1 cellular context compared by ENCODE assay signal in the genomic region with DNA sequence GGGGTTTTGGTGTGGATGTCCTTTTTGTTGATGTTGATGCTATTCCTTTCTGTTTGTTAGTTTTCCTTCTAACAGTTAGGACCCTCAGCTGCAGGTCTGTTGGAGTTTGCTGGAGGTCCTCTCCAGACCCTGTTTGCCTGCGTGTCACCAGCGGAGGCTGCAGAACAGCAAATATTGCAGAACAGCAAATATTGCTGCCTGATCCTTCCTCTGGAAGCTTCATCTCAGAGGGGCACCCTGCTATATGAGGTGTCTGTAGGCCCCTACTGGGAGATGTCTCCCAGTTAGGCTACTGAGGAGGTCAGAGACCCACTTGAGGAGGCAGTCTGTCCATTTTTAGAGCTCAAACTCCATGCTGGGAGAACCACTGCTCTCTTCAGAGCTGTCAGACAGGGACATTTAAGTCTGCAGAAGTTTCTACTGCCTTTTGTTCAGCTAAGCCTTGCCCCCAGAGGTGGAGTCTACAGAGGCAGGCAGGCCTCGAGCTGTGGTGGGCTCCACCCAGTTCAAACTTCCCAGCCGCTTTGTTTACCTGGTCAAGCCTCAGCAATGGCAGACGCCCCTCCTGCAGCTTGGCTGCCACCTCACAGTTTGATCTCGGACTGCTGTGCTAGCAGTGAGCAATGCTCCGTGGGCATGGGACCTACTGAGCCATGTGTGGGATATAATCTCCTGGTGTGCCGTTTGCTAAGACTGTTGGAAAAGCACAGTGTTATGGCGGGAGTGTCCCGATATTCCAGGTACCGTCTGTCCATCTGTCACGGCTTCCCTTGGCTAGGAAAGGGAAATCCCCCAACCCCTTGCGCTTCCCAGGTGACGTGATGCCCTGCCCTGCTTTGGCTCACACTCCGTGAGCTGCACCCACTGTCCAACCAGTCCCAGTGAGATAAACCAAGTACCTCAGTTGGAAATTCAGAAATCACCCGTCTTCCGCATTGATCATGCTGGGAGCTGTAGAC.
TF ChIP-seq lines count a peak whose summit lies in the region.
"Not testable (repeated sequence)": the region's sequence is repeated elsewhere in the genome, so short reads cannot be mapped to it uniquely, and the experiment has no call there.

No MANE protein-coding gene starts in this region.

TF ChIP-seq in HepG2, 621 proteins besides CTCF, POLR2A, EP300 and RAD21 (continued from another document and continues in another):
- TF ChIP-seq AHDC1 (CRISPR knock-in tag; IDR thresholded peaks at IDR 0.05; ENCODE audit: borderline replicate concordance): peak; percentile 18; the same call in 1 of the 2 replicates
- 0 out of 2 replicates have a peak, but pooled peaks have one; percentile 66 for TF ChIP-seq ZNF557 (CRISPR knock-in tag; IDR thresholded peaks at IDR 0.05)
- TF ChIP-seq ZNF354B (CRISPR knock-in tag; IDR thresholded peaks at IDR 0.05): 0 out of 2 replicates have a peak, but pooled peaks have one; percentile 36
- 0 out of 2 replicates have a peak, but pooled peaks have one; percentile 9 for TF ChIP-seq TFE3 (CRISPR knock-in tag; IDR thresholded peaks at IDR 0.05)
- peak; percentile 40; the same call in 1 of the 2 replicates for TF ChIP-seq HOXD1 (CRISPR knock-in tag; IDR thresholded peaks at IDR 0.05)
- peak; percentile 44; the same call in 1 of the 2 replicates for TF ChIP-seq PITX1 (CRISPR knock-in tag; IDR thresholded peaks at IDR 0.05)
- TF ChIP-seq ZFP41 (CRISPR knock-in tag; IDR thresholded peaks at IDR 0.05; ENCODE audit: borderline replicate concordance): peak; percentile 21; the same call in 1 of the 2 replicates
- TF ChIP-seq, protein P1, sequence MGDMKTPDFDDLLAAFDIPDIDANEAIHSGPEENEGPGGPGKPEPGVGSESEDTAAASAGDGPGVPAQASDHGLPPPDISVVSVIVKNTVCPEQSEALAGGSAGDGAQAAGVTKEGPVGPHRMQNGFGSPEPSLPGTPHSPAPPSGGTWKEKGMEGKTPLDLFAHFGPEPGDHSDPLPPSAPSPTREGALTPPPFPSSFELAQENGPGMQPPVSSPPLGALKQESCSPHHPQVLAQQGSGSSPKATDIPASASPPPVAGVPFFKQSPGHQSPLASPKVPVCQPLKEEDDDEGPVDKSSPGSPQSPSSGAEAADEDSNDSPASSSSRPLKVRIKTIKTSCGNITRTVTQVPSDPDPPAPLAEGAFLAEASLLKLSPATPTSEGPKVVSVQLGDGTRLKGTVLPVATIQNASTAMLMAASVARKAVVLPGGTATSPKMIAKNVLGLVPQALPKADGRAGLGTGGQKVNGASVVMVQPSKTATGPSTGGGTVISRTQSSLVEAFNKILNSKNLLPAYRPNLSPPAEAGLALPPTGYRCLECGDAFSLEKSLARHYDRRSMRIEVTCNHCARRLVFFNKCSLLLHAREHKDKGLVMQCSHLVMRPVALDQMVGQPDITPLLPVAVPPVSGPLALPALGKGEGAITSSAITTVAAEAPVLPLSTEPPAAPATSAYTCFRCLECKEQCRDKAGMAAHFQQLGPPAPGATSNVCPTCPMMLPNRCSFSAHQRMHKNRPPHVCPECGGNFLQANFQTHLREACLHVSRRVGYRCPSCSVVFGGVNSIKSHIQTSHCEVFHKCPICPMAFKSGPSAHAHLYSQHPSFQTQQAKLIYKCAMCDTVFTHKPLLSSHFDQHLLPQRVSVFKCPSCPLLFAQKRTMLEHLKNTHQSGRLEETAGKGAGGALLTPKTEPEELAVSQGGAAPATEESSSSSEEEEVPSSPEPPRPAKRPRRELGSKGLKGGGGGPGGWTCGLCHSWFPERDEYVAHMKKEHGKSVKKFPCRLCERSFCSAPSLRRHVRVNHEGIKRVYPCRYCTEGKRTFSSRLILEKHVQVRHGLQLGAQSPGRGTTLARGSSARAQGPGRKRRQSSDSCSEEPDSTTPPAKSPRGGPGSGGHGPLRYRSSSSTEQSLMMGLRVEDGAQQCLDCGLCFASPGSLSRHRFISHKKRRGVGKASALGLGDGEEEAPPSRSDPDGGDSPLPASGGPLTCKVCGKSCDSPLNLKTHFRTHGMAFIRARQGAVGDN (CRISPR knock-in tag; IDR thresholded peaks at IDR 0.05): peak; percentile 91
- TF ChIP-seq SALL1 (CRISPR knock-in tag; IDR thresholded peaks at IDR 0.05): peak; percentile 75
- TF ChIP-seq ZNF451 (CRISPR knock-in tag; IDR thresholded peaks at IDR 0.05): peak; percentile 27; the same call in 1 of the 2 replicates
- TF ChIP-seq, protein P2, sequence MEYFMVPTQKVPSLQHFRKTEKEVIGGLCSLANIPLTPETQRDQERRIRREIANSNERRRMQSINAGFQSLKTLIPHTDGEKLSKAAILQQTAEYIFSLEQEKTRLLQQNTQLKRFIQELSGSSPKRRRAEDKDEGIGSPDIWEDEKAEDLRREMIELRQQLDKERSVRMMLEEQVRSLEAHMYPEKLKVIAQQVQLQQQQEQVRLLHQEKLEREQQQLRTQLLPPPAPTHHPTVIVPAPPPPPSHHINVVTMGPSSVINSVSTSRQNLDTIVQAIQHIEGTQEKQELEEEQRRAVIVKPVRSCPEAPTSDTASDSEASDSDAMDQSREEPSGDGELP (IDR thresholded peaks at IDR 0.05; ENCODE audit: borderline replicate concordance, low read depth): peak; percentile 8; the same call in 1 of the 2 replicates
- TF ChIP-seq, protein P3, sequence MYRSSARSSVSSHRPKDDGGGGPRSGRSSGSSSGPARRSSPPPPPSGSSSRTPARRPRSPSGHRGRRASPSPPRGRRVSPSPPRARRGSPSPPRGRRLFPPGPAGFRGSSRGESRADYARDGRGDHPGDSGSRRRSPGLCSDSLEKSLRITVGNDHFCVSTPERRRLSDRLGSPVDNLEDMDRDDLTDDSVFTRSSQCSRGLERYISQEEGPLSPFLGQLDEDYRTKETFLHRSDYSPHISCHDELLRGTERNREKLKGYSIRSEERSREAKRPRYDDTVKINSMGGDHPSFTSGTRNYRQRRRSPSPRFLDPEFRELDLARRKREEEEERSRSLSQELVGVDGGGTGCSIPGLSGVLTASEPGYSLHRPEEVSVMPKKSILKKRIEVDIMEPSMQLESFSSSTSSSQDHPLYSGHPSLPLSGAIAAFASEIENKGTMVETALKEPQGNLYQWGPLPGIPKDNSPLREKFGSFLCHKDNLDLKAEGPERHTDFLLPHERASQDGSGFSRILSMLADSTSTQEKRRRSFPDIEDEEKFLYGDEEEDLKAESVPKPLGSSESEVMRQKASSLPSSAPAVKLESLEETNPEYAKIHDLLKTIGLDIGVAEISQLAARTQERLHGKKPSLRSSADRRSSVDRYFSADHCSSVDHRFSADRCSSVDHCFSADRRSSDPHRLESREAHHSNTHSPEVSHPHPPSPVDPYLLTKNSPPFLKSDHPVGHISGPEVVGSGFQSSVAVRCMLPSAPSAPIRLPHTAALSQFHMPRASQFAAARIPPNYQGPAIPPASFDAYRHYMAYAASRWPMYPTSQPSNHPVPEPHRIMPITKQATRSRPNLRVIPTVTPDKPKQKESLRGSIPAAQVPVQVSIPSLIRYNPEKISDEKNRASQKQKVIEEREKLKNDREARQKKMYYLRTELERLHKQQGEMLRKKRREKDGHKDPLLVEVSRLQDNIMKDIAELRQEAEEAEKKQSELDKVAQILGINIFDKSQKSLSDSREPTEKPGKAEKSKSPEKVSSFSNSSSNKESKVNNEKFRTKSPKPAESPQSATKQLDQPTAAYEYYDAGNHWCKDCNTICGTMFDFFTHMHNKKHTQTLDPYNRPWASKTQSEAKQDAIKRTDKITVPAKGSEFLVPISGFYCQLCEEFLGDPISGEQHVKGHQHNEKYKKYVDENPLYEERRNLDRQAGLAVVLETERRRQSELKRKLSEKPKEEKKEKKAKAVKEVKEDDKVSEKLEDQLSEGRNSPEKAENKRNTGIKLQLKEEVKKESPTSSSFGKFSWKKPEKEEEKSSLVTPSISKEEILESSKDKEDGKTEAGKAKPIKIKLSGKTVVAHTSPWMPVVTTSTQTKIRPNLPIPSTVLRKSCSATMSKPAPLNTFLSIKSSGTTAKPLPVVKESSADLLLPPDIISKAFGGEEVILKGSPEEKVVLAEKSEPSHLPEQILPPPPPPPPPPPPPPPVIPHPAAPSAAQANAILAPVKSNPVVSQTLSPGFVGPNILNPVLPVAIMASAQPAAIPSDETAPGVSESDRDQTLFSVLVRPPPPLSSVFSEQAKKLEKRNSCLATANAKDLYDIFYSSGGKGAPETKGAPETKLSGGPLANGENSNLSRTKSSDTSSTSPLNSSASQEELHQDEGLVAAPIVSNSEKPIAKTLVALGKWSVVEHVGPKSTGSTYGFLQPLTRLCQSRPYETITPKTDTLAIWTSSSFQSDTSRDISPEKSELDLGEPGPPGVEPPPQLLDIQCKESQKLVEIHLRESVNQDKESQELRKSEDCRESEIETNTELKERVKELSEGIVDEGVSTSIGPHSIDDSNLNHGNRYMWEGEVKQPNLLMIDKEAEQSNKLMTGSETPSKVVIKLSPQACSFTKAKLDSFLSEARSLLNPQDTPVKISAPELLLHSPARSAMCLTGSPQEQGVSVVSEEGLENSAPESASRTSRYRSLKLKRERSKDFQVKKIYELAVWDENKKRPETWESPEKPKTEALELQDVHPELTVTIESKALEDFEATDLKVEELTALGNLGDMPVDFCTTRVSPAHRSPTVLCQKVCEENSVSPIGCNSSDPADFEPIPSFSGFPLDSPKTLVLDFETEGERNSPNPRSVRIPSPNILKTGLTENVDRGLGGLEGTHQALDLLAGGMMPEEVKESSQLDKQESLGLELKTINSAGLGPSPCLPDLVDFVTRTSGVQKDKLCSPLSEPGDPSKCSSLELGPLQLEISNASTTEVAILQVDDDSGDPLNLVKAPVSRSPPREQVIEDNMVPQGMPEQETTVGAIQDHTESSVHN (CRISPR knock-in tag; IDR thresholded peaks at IDR 0.05): peak; percentile 29; the same call in 1 of the 2 replicates
- peak; percentile 49; the same call in 1 of the 2 replicates for TF ChIP-seq PAX8 (CRISPR knock-in tag; IDR thresholded peaks at IDR 0.05; ENCODE audit: borderline replicate concordance)
- TF ChIP-seq ZNF547 (CRISPR knock-in tag; IDR thresholded peaks at IDR 0.05): peak; percentile 38; the same call in 1 of the 2 replicates
- not testable (repeated sequence) for TF ChIP-seq LCORL (IDR thresholded peaks at IDR 0.05)
- peak; percentile 46; the same call in 1 of the 2 replicates for TF ChIP-seq LCORL (CRISPR knock-in tag; IDR thresholded peaks at IDR 0.05)
- TF ChIP-seq, protein P4, sequence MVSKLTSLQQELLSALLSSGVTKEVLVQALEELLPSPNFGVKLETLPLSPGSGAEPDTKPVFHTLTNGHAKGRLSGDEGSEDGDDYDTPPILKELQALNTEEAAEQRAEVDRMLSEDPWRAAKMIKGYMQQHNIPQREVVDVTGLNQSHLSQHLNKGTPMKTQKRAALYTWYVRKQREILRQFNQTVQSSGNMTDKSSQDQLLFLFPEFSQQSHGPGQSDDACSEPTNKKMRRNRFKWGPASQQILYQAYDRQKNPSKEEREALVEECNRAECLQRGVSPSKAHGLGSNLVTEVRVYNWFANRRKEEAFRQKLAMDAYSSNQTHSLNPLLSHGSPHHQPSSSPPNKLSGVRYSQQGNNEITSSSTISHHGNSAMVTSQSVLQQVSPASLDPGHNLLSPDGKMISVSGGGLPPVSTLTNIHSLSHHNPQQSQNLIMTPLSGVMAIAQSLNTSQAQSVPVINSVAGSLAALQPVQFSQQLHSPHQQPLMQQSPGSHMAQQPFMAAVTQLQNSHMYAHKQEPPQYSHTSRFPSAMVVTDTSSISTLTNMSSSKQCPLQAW (CRISPR knock-in tag; IDR thresholded peaks at IDR 0.05): peak; percentile 80; the same call in 1 of the 2 replicates
- 0 out of 2 replicates have a peak, but pooled peaks have one; percentile 7 for TF ChIP-seq RCOR2 (CRISPR knock-in tag; IDR thresholded peaks at IDR 0.05)
- TF ChIP-seq POLR2G (IDR thresholded peaks at IDR 0.05; ENCODE audit: low read depth, low read length): peak; percentile 55
